ENCODE assay signal across 1 cellular context in genomic region chr3:196486263-196486662, GRCh38.
TF ChIP-seq lines count a peak whose summit lies in the region.

No MANE protein-coding gene starts in this region.

TF ChIP-seq in SK-N-SH, 30 proteins besides CTCF, POLR2A, EP300 and RAD21:
- TF ChIP-seq PBX3 (IDR thresholded peaks at IDR 0.05) = no peak
- TF ChIP-seq SMC3 (IDR thresholded peaks at IDR 0.05; ENCODE audit: low read depth, low read length) = peak; percentile 18; the same call in 1 of the 2 replicates
